ENCODE assay signal across 8 cellular contexts in genomic region chr6:56851541-56852248, GRCh38.
A peak's percentile ranks its signal among the peaks of the same experiment; 100 is the strongest.
DNase-seq lines count a peak whose midpoint lies in the region; ATAC-seq and TF ChIP-seq lines count a peak whose summit lies in the region.

No MANE protein-coding gene starts in this region.

- H3K27ac ChIP-seq in PC-3 (ENCODE audit: low read length) (peak overlapping the region; percentile 9), brain microvascular endothelial cell (peak overlapping the region; percentile 39), iPS-18a (ENCODE audit: low read length) (no peak overlapping the region)

- no peaks in the 10 kb centered on the region for H3K27me3 ChIP-seq in PC-3 (ENCODE audit: low read length)
- no peaks in the 10 kb centered on the region for H3K27me3 ChIP-seq in brain microvascular endothelial cell (replicated peaks)
- H3K27me3 ChIP-seq in iPS-18a (ENCODE audit: control insufficient read depth, insufficient read depth, low read length), result no peaks in the 10 kb centered on the region

- intact Hi-C loops in PC-3 (cut with micrococcal nuclease) (loop anchor here (1.0 to 5.0 kb wide), 3 partner anchors 83 to 214 kb away; no protein-coding TSS in a partner anchor), sciatic nerve (cut with DNase I) (no loop called here)

- no peak for DNase-seq in activated CD4-positive, CD25-positive, alpha-beta regulatory T cell treated with anti-CD3 and anti-CD28 coated beads, Interleukin-2, amount 50 U/mL, for 72 hours
- DNase-seq in PC-3 (peak; percentile 77), brain microvascular endothelial cell (peak; percentile 86), sciatic nerve (ENCODE audit: low spot score) (no peak)

- no TSS peak for BruUV-seq in PC-3 (replicated peaks; lab: Mats Ljungman, UMichigan)

- POLR2A ChIA-PET in PC-3 (lab: Charles Lee; ENCODE audit: unreplicated experiment), result interaction anchor here (0.6 kb wide), 1 partner anchor 334 kb away, joined by 5 read pairs; no protein-coding TSS in a partner anchor

- H3K9ac ChIP-seq in PC-3 (ENCODE audit: low read length) (no peak overlapping the region), iPS-18a (ENCODE audit: low read length) (peak overlapping the region; percentile 69)

- no peaks in the 10 kb centered on the region for H3K36me3 ChIP-seq in PC-3 (ENCODE audit: low read depth, low read length)
- H3K36me3 ChIP-seq in brain microvascular endothelial cell (replicated peaks), result no peaks in the 10 kb centered on the region
- no peaks in the 10 kb centered on the region for H3K36me3 ChIP-seq in iPS-18a (ENCODE audit: control insufficient read depth, low read depth, low read length)

- in situ Hi-C loops in brain microvascular endothelial cell (cut with HindIII; ENCODE audit: low pct_ligation_motif_present, low sequenced_read_pairs), result no loop called here

- TF ChIP-seq CTCF in PC-3 (conservative IDR thresholded peaks at IDR 0.05; ENCODE audit: low read depth, low read length) (peak; percentile 85), brain microvascular endothelial cell (IDR thresholded peaks at IDR 0.05; ENCODE audit: low read depth, low read length, missing control alignments) (peak; percentile 63)

- ATAC-seq in activated CD4-positive, CD25-positive, alpha-beta regulatory T cell treated with anti-CD3 and anti-CD28 coated beads, Interleukin-2, amount 50 U/mL, for 24 hours, result peak; percentile 26 to 66
- peak; percentile 88 for ATAC-seq in GM21367 (IDR thresholded peaks at IDR 0.05; ENCODE audit: unreplicated experiment)
- peak; percentile 86 for ATAC-seq in HG03575 (IDR thresholded peaks at IDR 0.05; ENCODE audit: extremely low read depth, insufficient number of reproducible peaks, low FRiP score, unreplicated experiment)
- peak; percentile 94 for ATAC-seq in PC-3
- ATAC-seq in sciatic nerve, result peak; percentile 94

- peak overlapping the region; percentile 73 for H3K4me2 ChIP-seq in PC-3 (ENCODE audit: low read length)

- H3K9me2 ChIP-seq in PC-3 (replicated peaks; ENCODE audit: low read length), result no peaks in the 10 kb centered on the region

- no peaks in the 10 kb centered on the region for H3F3A ChIP-seq in PC-3 (ENCODE audit: low read length, unreplicated experiment)

- H3K79me2 ChIP-seq in PC-3 (ENCODE audit: low read length), result no peaks in the 10 kb centered on the region

- peaks cover 16% of the 10 kb centered on the region for H3K4me1 ChIP-seq in PC-3 (ENCODE audit: insufficient read depth, low read length)
- H3K4me1 ChIP-seq in iPS-18a (ENCODE audit: control insufficient read depth, low read depth, low read length), result peaks cover 31% of the 10 kb centered on the region

- H2AFZ ChIP-seq in PC-3 (ENCODE audit: low read length), result peak overlapping the region; percentile 67

- CTCF ChIA-PET in PC-3 (lab: Charles Lee), result interaction anchor here (0.6 to 1.4 kb wide), 11 partner anchors 8 to 473 kb away, joined by 3 to 6 read pairs (median 3); partner anchors contain the start of gene DST

- H3K9me3 ChIP-seq in PC-3 (ENCODE audit: low read length) (no peaks in the 10 kb centered on the region), iPS-18a (ENCODE audit: control insufficient read depth, low read depth, low read length) (no peaks in the 10 kb centered on the region)

- H3K4me3 ChIP-seq in PC-3 (ENCODE audit: low read length) (peak overlapping the region; percentile 46; the same call in 1 of the 2 replicates), brain microvascular endothelial cell (ENCODE audit: low read depth, low read length) (peak overlapping the region; percentile 69), iPS-18a (ENCODE audit: low read length) (peak overlapping the region; percentile 95)

- no peaks in the 10 kb centered on the region for H4K20me1 ChIP-seq in PC-3 (ENCODE audit: low read length)

Comparison
In these comparisons a context has a peak if more than half of its experiments do, and no peak if none do; other contexts are left out.
1. DNase-seq: peak in PC-3 (single experiment) and brain microvascular endothelial cell (single experiment); none in activated CD4-positive, CD25-positive, alpha-beta regulatory T cell treated with anti-CD3 and anti-CD28 coated beads, Interleukin-2, amount 50 U/mL, for 72 hours (single experiment) and sciatic nerve (single experiment).
2. Peak in every context shown above with its lines, with median percentiles within 50 percentile points of each other: ATAC-seq and H3K4me3 ChIP-seq.